In the genomic region with DNA sequence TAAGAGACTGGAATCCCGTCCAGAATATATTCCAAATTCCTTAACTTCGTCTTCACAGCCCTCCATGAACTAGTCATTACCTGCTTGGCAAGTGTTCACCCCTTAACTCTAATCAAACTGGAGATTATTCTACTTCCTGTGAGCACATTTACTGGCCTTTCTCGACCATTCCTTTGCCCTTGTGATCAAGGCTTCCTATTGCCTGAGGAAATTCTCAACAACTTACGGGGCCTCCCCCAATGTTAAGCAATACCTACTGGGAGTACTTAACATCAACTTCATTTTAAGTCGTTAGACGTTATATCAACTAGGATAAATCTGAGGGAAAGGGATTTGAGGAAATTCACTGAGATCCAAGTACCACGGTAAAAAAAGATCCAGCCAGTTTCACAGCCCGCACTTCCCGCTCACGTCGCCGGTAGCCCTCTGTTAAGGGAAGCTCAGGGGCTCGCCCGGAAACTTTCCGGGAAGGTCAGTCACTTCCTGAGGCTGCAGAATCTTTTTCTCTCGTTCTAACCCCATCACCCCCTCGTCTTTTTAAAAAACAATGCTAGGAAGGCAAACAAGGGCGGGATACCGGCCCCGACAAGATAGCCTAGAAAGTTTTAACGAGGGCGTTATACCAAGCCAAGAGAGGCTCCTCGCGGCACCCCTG, we compare ENCODE assay signal across 1 cellular context.
TF ChIP-seq lines count a peak whose summit lies in the region.

No MANE protein-coding gene starts in this region.

TF ChIP-seq in WTC11, 78 proteins besides CTCF, POLR2A, EP300 and RAD21 (continued from another document):
- TF ChIP-seq, protein P1, sequence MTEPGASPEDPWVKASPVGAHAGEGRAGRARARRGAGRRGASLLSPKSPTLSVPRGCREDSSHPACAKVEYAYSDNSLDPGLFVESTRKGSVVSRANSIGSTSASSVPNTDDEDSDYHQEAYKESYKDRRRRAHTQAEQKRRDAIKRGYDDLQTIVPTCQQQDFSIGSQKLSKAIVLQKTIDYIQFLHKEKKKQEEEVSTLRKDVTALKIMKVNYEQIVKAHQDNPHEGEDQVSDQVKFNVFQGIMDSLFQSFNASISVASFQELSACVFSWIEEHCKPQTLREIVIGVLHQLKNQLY (CRISPR knock-in tag; IDR thresholded peaks at IDR 0.05): no peak
- no peak for TF ChIP-seq ATF1 (CRISPR knock-in tag; IDR thresholded peaks at IDR 0.05)
- no peak for TF ChIP-seq OVOL2 (CRISPR knock-in tag; IDR thresholded peaks at IDR 0.05; ENCODE audit: borderline replicate concordance)
